8 cellular contexts compared by ENCODE assay signal in genomic region chr2:72915076-72915906, GRCh38. TPM values are rescaled to one million over a fixed set of nuclear protein-coding genes. Genes with fewer than 3 reads are reported as not detected.
DNase-seq lines count a peak whose midpoint lies in the region; ATAC-seq and TF ChIP-seq lines count a peak whose summit lies in the region.

No MANE protein-coding gene starts in this region.

- peak overlapping the region; percentile 6 for H3K4me3 Mint-ChIP-seq in T-helper 2 cell treated with Interferon-gamma antibody and Interleukin-4, amounts not matched to agents 5 μg/mL and 100 μg/mL, for 36 hours
- peak overlapping the region; percentile 73 for H3K4me3 Mint-ChIP-seq in activated B cell treated with CpG ODN at 0.5 μM for 24 hours
- H3K4me3 Mint-ChIP-seq in stimulated activated naive CD8-positive, alpha-beta T cell treated with anti-CD3 and anti-CD28 coated beads, Interleukin-15, amount 100 ng/mL, for 72 hours: peak overlapping the region; percentile 65 to 75

- POLR2A ChIA-PET in activated B cell treated with CpG ODN at 0.5 μM for 24 hours (lab: Charles Lee): no interaction called here

- H3K4me1 Mint-ChIP-seq in T-helper 2 cell treated with Interferon-gamma antibody and Interleukin-4, amounts not matched to agents 5 μg/mL and 100 μg/mL, for 36 hours (ENCODE audit: low read depth): peaks cover 8% of the 10 kb centered on the region
- H3K4me1 Mint-ChIP-seq in activated B cell treated with CpG ODN at 0.5 μM for 24 hours: peaks cover 33% of the 10 kb centered on the region
- H3K4me1 Mint-ChIP-seq in stimulated activated naive CD8-positive, alpha-beta T cell treated with anti-CD3 and anti-CD28 coated beads, Interleukin-15, amount 100 ng/mL, for 72 hours: peaks cover 48% of the 10 kb centered on the region

- intact Hi-C loops in activated B cell treated with CpG ODN at 0.5 μM for 24 hours (cut with micrococcal nuclease): loop anchor here (5.0 kb wide), 3 partner anchors 197 to 768 kb away; partner anchors contain the start of genes CYP26B1, EGR4 and RAB11FIP5

- no peaks in the 10 kb centered on the region for H3K9me3 Mint-ChIP-seq in T-helper 2 cell treated with Interferon-gamma antibody and Interleukin-4, amounts not matched to agents 5 μg/mL and 100 μg/mL, for 36 hours
- no peaks in the 10 kb centered on the region for H3K9me3 Mint-ChIP-seq in activated B cell treated with CpG ODN at 0.5 μM for 24 hours
- H3K9me3 Mint-ChIP-seq in stimulated activated naive CD8-positive, alpha-beta T cell treated with anti-CD3 and anti-CD28 coated beads, Interleukin-15, amount 100 ng/mL, for 72 hours: no peaks in the 10 kb centered on the region

- peaks cover 79% of the 10 kb centered on the region for H3K27me3 Mint-ChIP-seq in T-helper 2 cell treated with Interferon-gamma antibody and Interleukin-4, amounts not matched to agents 5 μg/mL and 100 μg/mL, for 36 hours (ENCODE audit: low read depth)
- H3K27me3 Mint-ChIP-seq in activated B cell treated with CpG ODN at 0.5 μM for 24 hours: peaks cover 65% of the 10 kb centered on the region
- H3K27me3 Mint-ChIP-seq in stimulated activated naive CD8-positive, alpha-beta T cell treated with anti-CD3 and anti-CD28 coated beads, Interleukin-15, amount 100 ng/mL, for 72 hours: peaks cover 88% of the 10 kb centered on the region

- ATAC-seq in activated B cell treated with CpG ODN at 0.5 μM for 24 hours (ENCODE audit: low read depth) (no peak), esophagus mucosa (no peak)
- no peak for ATAC-seq in stimulated activated naive CD8-positive, alpha-beta T cell treated with anti-CD3 and anti-CD28 coated beads, Interleukin-15, amount 100 ng/mL, for 72 hours

- no peak for DNase-seq in T-helper 2 cell treated with Interferon-gamma antibody and Interleukin-4, amounts not matched to agents 5 μg/mL and 100 μg/mL, for 36 hours (ENCODE audit: low spot score)
- no peak for DNase-seq in T-helper 2 cell
- no peak for DNase-seq in activated B cell treated with CpG ODN at 0.5 μM for 24 hours
- DNase-seq in islet precursor cell: peak; percentile 45
- no peak for DNase-seq in stimulated activated naive CD8-positive, alpha-beta T cell treated with anti-CD3 and anti-CD28 coated beads, Interleukin-15, amount 100 ng/mL, for 72 hours
- DNase-seq in SW 1271 (lab: John Stamatoyannopoulos, UW): no peak
- no peak for DNase-seq in NCI-H526 treated with DMSO at 0.1 percent for 48 hours (lab: John Stamatoyannopoulos, UW)

- H3K36me3 Mint-ChIP-seq in T-helper 2 cell treated with Interferon-gamma antibody and Interleukin-4, amounts not matched to agents 5 μg/mL and 100 μg/mL, for 36 hours (ENCODE audit: low read depth): no peaks in the 10 kb centered on the region
- H3K36me3 Mint-ChIP-seq in activated B cell treated with CpG ODN at 0.5 μM for 24 hours (ENCODE audit: low read depth): no peaks in the 10 kb centered on the region

- CTCF ChIA-PET in activated B cell treated with CpG ODN at 0.5 μM for 24 hours (lab: Charles Lee): no interaction called here

- TF ChIP-seq CTCF in activated B cell treated with CpG ODN at 0.5 μM for 24 hours (IDR thresholded peaks at IDR 0.05): no peak

- H3K27ac Mint-ChIP-seq in T-helper 2 cell treated with Interferon-gamma antibody and Interleukin-4, amounts not matched to agents 5 μg/mL and 100 μg/mL, for 36 hours: peak overlapping the region; percentile 2
- no peak overlapping the region for H3K27ac Mint-ChIP-seq in activated B cell treated with CpG ODN at 0.5 μM for 24 hours
- H3K27ac Mint-ChIP-seq in stimulated activated naive CD8-positive, alpha-beta T cell treated with anti-CD3 and anti-CD28 coated beads, Interleukin-15, amount 100 ng/mL, for 72 hours: peak overlapping the region in 1 of 2 donors; percentile 56

RNA-seq across cellular contexts. Expression of gene EMX1, which starts 2.0 kb away (rescaled TPM):
- total RNA-seq in activated B cell treated with CpG ODN at 0.5 μM for 24 hours (0.22 TPM in 1 of 2 replicates, not detected in the other), esophagus mucosa (not detected)

RNA-seq across cellular contexts. Expression of gene SPR, which starts 28.1 kb away (rescaled TPM):
- total RNA-seq in activated B cell treated with CpG ODN at 0.5 μM for 24 hours (0.29 and 0.31 TPM in 2 replicates), esophagus mucosa (16.1 TPM)

Comparison
In these comparisons a context has a peak if more than half of its experiments do, and no peak if none do; other contexts are left out.
1. H3K4me3 Mint-ChIP-seq: peak in every context shown above with its lines; median percentile 73 in activated B cell treated with CpG ODN at 0.5 μM for 24 hours; 70 in stimulated activated naive CD8-positive, alpha-beta T cell treated with anti-CD3 and anti-CD28 coated beads, Interleukin-15, amount 100 ng/mL, for 72 hours; 6 in T-helper 2 cell treated with Interferon-gamma antibody and Interleukin-4, amounts not matched to agents 5 μg/mL and 100 μg/mL, for 36 hours.
2. RNA of gene SPR, which starts 28.1 kb away (total RNA-seq): 16.1 TPM in esophagus mucosa (single experiment); 0.29 to 0.31 TPM in activated B cell treated with CpG ODN at 0.5 μM for 24 hours; every median in the first group is over 10 times any median in the second.